In the genomic region with DNA sequence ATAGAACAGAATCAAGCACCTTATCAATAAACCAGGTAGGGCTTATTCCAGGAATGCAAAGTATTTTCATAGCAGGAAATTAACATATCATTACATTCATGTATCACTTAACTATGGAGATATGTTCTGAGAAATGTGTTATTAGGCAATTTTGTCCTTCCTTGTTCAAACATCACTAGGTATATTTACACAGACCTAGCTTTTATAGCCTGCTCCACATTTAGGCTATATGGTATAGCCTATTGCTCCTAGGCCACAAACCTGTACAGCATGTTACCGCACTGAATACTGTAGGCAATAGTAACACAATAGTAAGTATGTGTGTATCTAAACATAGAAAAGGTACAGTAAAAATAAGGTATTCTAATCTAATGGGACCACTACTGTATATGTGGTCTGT, we compare ENCODE assay signal across 25 cellular contexts.
"Had no signal": no experiment of that assay in that cellular context is flagged by ENCODE, and none has a peak within 500 bp of the region (broad histone marks: within the 10 kb centered on the region; RNA-seq: fewer than 3 reads in every experiment).

No MANE protein-coding gene starts in this region.

- DNase-seq: natural killer cell; occipital lobe; ovary; posterior cingulate gyrus; psoas muscle; right cardiac atrium; right lobe of liver; sigmoid colon; small intestine; stimulated activated CD4-positive, alpha-beta T cell treated with anti-CD3 and anti-CD28 coated beads, Interleukin-15, amount 100 ng/mL, for 24 hours; stimulated activated CD4-positive, alpha-beta T cell treated with anti-CD3 and anti-CD28 coated beads, Interleukin-2, amount 100 ng/mL, for 24 hours; stimulated activated CD4-positive, alpha-beta T cell treated with anti-CD3 and anti-CD28 coated beads, Interleukin-2, amount 100 ng/mL, for 48 hours; stimulated activated CD4-positive, alpha-beta T cell treated with anti-CD3 and anti-CD28 coated beads, Interleukin-4, amount 100 ng/mL, for 24 hours; stimulated activated naive B cell treated with anti-CD40 and anti-IgM and Interleukin-4, amounts not matched to agents 10 μg/mL and 1 μg/mL and 100 μg/mL, for 72 hours; stimulated activated naive CD4-positive, alpha-beta T cell treated with Interleukin-2 at 50 U/mL for 16 hours; stomach; thyroid gland; trophoblast cell had no signal

- H3K9me3 ChIP-seq: ovary, psoas muscle, right lobe of liver, sigmoid colon, thoracic aorta, thyroid gland, tibial nerve, upper lobe of left lung, vagina had no signal

- H3K36me3 ChIP-seq: neural progenitor cell, ovary, right lobe of liver, sigmoid colon, stomach, thoracic aorta, thyroid gland, tibial nerve, upper lobe of left lung, vagina had no signal

- ATAC-seq: natural killer cell; psoas muscle; right cardiac atrium; right lobe of liver; stimulated activated effector memory CD8-positive, alpha-beta T cell treated with anti-CD3 and anti-CD28 coated beads, Interleukin-12 subunit alpha, Interleukin-12 subunit beta, amount 100 ng/mL, for 72 hours; stimulated activated naive B cell treated with anti-CD40 and anti-IgM and Interleukin-4, amounts not matched to agents 10 μg/mL and 1 μg/mL and 100 μg/mL, for 72 hours had no signal

- H3K4me3 ChIP-seq: neural progenitor cell, ovary, psoas muscle, right lobe of liver, sigmoid colon, stomach, thoracic aorta, thyroid gland, tibial nerve, upper lobe of left lung, vagina had no signal

- H3K4me1 ChIP-seq: neural progenitor cell, parathyroid adenoma, psoas muscle, sigmoid colon, stomach, thyroid gland, tibial nerve, upper lobe of left lung, vagina had no signal
